ENCODE assay signal across 9 cellular contexts in genomic region chr1:7644906-7645750, GRCh38.
A peak's percentile ranks its signal among the peaks of the same experiment; 100 is the strongest.
DNase-seq lines count a peak whose midpoint lies in the region; ATAC-seq and TF ChIP-seq lines count a peak whose summit lies in the region.
"Had no signal": no experiment of that assay in that cellular context is flagged by ENCODE, and none has a peak within 500 bp of the region (broad histone marks: within the 10 kb centered on the region; RNA-seq: fewer than 3 reads in every experiment).

No MANE protein-coding gene starts in this region.

- H3K4me1 ChIP-seq in right atrium auricular region = peaks cover 0 to 46% of the 10 kb centered on the region in 2 donors

- H3K36me3 ChIP-seq in right atrium auricular region (no peaks in the 10 kb centered on the region), brain microvascular endothelial cell (replicated peaks) (no peaks in the 10 kb centered on the region)

- H3K27me3 ChIP-seq in right atrium auricular region = no peaks in the 10 kb centered on the region
- peaks cover 2% of the 10 kb centered on the region for H3K27me3 ChIP-seq in brain microvascular endothelial cell (replicated peaks)

- H3K27ac ChIP-seq in right atrium auricular region (peak overlapping the region; percentile 64 to 79), brain microvascular endothelial cell (no peak overlapping the region)

- in situ Hi-C loops in brain microvascular endothelial cell (cut with HindIII; ENCODE audit: low pct_ligation_motif_present, low sequenced_read_pairs) = no loop called here

- no peaks in the 10 kb centered on the region for H3K9me3 ChIP-seq in right atrium auricular region

- TF ChIP-seq CTCF in right atrium auricular region (IDR thresholded peaks at IDR 0.05) (no peak), brain microvascular endothelial cell (IDR thresholded peaks at IDR 0.05; ENCODE audit: low read depth, low read length, missing control alignments) (no peak)

- H3K4me3 ChIP-seq in right atrium auricular region (no peak overlapping the region), brain microvascular endothelial cell (ENCODE audit: low read depth, low read length) (no peak overlapping the region)

- ATAC-seq in GM18867 (IDR thresholded peaks at IDR 0.05; ENCODE audit: unreplicated experiment) = no peak

- DNase-seq in NCI-H187 (lab: John Stamatoyannopoulos, UW) (peak; percentile 53 to 83), NCI-H187 treated with DMSO at 0.1 percent for 48 hours (lab: John Stamatoyannopoulos, UW) (no peak), RPMI8226 (peak; percentile 99), right atrium auricular region (ENCODE audit: low spot score) (no peak), ureter (ENCODE audit: low spot score) (peak; percentile 73), brain microvascular endothelial cell (no peak)
- no peak for DNase-seq in activated CD8-positive, alpha-beta memory T cell treated with anti-CD3 and anti-CD28 coated beads for 24 hours
- DNase-seq: activated gamma-delta T cell had no signal

Comparison
In these comparisons a context has a peak if more than half of its experiments do, and no peak if none do; other contexts are left out.
1. DNase-seq: peak in NCI-H187 (2 of 2), RPMI8226 (single experiment) and ureter (single experiment); none in NCI-H187 treated with DMSO at 0.1 percent for 48 hours (single experiment), right atrium auricular region (single experiment), brain microvascular endothelial cell (single experiment) and activated CD8-positive, alpha-beta memory T cell treated with anti-CD3 and anti-CD28 coated beads for 24 hours (single experiment).